In genomic region chr5:173616577-173617118, GRCh38 we compare ENCODE assay signal across 1 cellular context.
TF ChIP-seq lines count a peak whose summit lies in the region.

BOD1 (minus strand) TSS chr5:173616650; CDS start chr5:173616436, 214 bp downstream.

TF ChIP-seq in HepG2, 621 proteins besides CTCF, POLR2A, EP300 and RAD21 (continued from another document and continues in another):
- peak; percentile 95 for TF ChIP-seq SPEN (CRISPR knock-in tag; IDR thresholded peaks at IDR 0.05; ENCODE audit: low read depth)
- TF ChIP-seq ZNF552 (CRISPR knock-in tag; IDR thresholded peaks at IDR 0.05; ENCODE audit: borderline replicate concordance): no peak
- no peak for TF ChIP-seq HNRNPH1 (optimal IDR thresholded peaks at IDR 0.05; ENCODE audit: low read depth, low read length)
- TF ChIP-seq ZNF451 (CRISPR knock-in tag; IDR thresholded peaks at IDR 0.05): no peak
- TF ChIP-seq ZNF567 (CRISPR knock-in tag; IDR thresholded peaks at IDR 0.05; ENCODE audit: borderline replicate concordance): no peak
- TF ChIP-seq ZNF777 (CRISPR knock-in tag; IDR thresholded peaks at IDR 0.05): no peak
- peak; percentile 46; the same call in 1 of the 2 replicates for TF ChIP-seq NFYC (CRISPR knock-in tag; IDR thresholded peaks at IDR 0.05)
- TF ChIP-seq ZNF766 (CRISPR knock-in tag; IDR thresholded peaks at IDR 0.05; ENCODE audit: borderline replicate concordance): no peak
- no peak for TF ChIP-seq ZNF180 (CRISPR knock-in tag; IDR thresholded peaks at IDR 0.05; ENCODE audit: borderline replicate concordance, low read depth)
- TF ChIP-seq BATF2 (CRISPR knock-in tag; IDR thresholded peaks at IDR 0.05): no peak
- TF ChIP-seq ZNF282 (IDR thresholded peaks at IDR 0.05; ENCODE audit: partially characterized antibody): no peak
- TF ChIP-seq DRAP1 (CRISPR knock-in tag; IDR thresholded peaks at IDR 0.05): 0 out of 2 replicates have a peak, but pooled peaks have one; percentile 25
- no peak for TF ChIP-seq ZC3H4 (CRISPR knock-in tag; IDR thresholded peaks at IDR 0.05; ENCODE audit: borderline replicate concordance)
- no peak for TF ChIP-seq DPF2 (CRISPR knock-in tag; IDR thresholded peaks at IDR 0.05; ENCODE audit: borderline replicate concordance, low read depth)
- no peak for TF ChIP-seq GRHL1 (CRISPR knock-in tag; conservative IDR thresholded peaks at IDR 0.05)
- 0 out of 2 replicates have a peak, but pooled peaks have one; percentile 17 for TF ChIP-seq HNF4A (CRISPR knock-in tag; IDR thresholded peaks at IDR 0.05)
- no peak for TF ChIP-seq ATF5 (CRISPR knock-in tag; IDR thresholded peaks at IDR 0.05; ENCODE audit: low read depth)
- TF ChIP-seq HDAC2 (CRISPR knock-in tag; IDR thresholded peaks at IDR 0.05): peak; percentile 22; the same call in 1 of the 2 replicates
- TF ChIP-seq KMT2B (CRISPR knock-in tag; IDR thresholded peaks at IDR 0.05): peak; percentile 75
- no peak for TF ChIP-seq ZNF878 (CRISPR knock-in tag; IDR thresholded peaks at IDR 0.05)
- no peak for TF ChIP-seq MED13 (CRISPR knock-in tag; IDR thresholded peaks at IDR 0.05)
- no peak for TF ChIP-seq AGO1 (IDR thresholded peaks at IDR 0.05; ENCODE audit: low read depth, low read length, poor library complexity, severe bottlenecking)
- TF ChIP-seq ZNF275 (CRISPR knock-in tag; IDR thresholded peaks at IDR 0.05; ENCODE audit: borderline replicate concordance): no peak
- TF ChIP-seq RXRA (CRISPR knock-in tag; IDR thresholded peaks at IDR 0.05): 0 out of 2 replicates have a peak, but pooled peaks have one; percentile 17
- no peak for TF ChIP-seq ZUFSP (CRISPR knock-in tag; IDR thresholded peaks at IDR 0.05; ENCODE audit: borderline replicate concordance)
- no peak for TF ChIP-seq ZNF34 (CRISPR knock-in tag; IDR thresholded peaks at IDR 0.05; ENCODE audit: borderline replicate concordance)
- TF ChIP-seq KLF9 (CRISPR knock-in tag; IDR thresholded peaks at IDR 0.05; ENCODE audit: low read depth): no peak
- TF ChIP-seq HOXA7 (CRISPR knock-in tag; IDR thresholded peaks at IDR 0.05): no peak
- no peak for TF ChIP-seq ZNF33B (CRISPR knock-in tag; IDR thresholded peaks at IDR 0.05)
- no peak for TF ChIP-seq ZNF598 (CRISPR knock-in tag; IDR thresholded peaks at IDR 0.05; ENCODE audit: borderline replicate concordance)
- TF ChIP-seq MIER2 (CRISPR knock-in tag; IDR thresholded peaks at IDR 0.05): 0 out of 2 replicates have a peak, but pooled peaks have one; percentile 34
- no peak for TF ChIP-seq ZNF569 (CRISPR knock-in tag; IDR thresholded peaks at IDR 0.05; ENCODE audit: borderline replicate concordance)
- no peak for TF ChIP-seq ZSCAN9 (CRISPR knock-in tag; IDR thresholded peaks at IDR 0.05; ENCODE audit: borderline replicate concordance)
- TF ChIP-seq ZNF782 (CRISPR knock-in tag; IDR thresholded peaks at IDR 0.05; ENCODE audit: borderline replicate concordance): no peak
- TF ChIP-seq TERF1 (CRISPR knock-in tag; IDR thresholded peaks at IDR 0.05): no peak
- TF ChIP-seq FOXK2 (IDR thresholded peaks at IDR 0.05): 0 out of 2 replicates have a peak, but pooled peaks have one; percentile 26
- no peak for TF ChIP-seq U2AF1 (optimal IDR thresholded peaks at IDR 0.05; ENCODE audit: low read depth, low read length)
- no peak for TF ChIP-seq ZBTB37 (CRISPR knock-in tag; IDR thresholded peaks at IDR 0.05)
- no peak for TF ChIP-seq UBTF (CRISPR knock-in tag; IDR thresholded peaks at IDR 0.05)
- no peak for TF ChIP-seq ZNF850 (CRISPR knock-in tag; conservative IDR thresholded peaks at IDR 0.05)
- no peak for TF ChIP-seq TRAFD1 (CRISPR knock-in tag; IDR thresholded peaks at IDR 0.05; ENCODE audit: borderline replicate concordance)
- TF ChIP-seq SP2 (CRISPR knock-in tag; IDR thresholded peaks at IDR 0.05): no peak
- TF ChIP-seq ZNF431 (CRISPR knock-in tag; IDR thresholded peaks at IDR 0.05; ENCODE audit: borderline replicate concordance, low read depth): no peak
- TF ChIP-seq ZNF792 (CRISPR knock-in tag; IDR thresholded peaks at IDR 0.05): no peak
- no peak for TF ChIP-seq ADNP (CRISPR knock-in tag; IDR thresholded peaks at IDR 0.05)
- no peak for TF ChIP-seq ZKSCAN1 (IDR thresholded peaks at IDR 0.05; ENCODE audit: low read length)
- peak; percentile 57; the same call in 1 of the 2 replicates for TF ChIP-seq GMEB2 (CRISPR knock-in tag; IDR thresholded peaks at IDR 0.05; ENCODE audit: low read depth)
- TF ChIP-seq NFE2L2 (IDR thresholded peaks at IDR 0.05; ENCODE audit: low read length): no peak
- TF ChIP-seq SP140L (CRISPR knock-in tag; IDR thresholded peaks at IDR 0.05; ENCODE audit: borderline replicate concordance): no peak
- TF ChIP-seq ZNF670 (CRISPR knock-in tag; IDR thresholded peaks at IDR 0.05; ENCODE audit: borderline replicate concordance): no peak
- peak; percentile 99 for TF ChIP-seq ZFX (CRISPR knock-in tag; IDR thresholded peaks at IDR 0.05; ENCODE audit: low read depth)
- TF ChIP-seq SSRP1 (CRISPR knock-in tag; IDR thresholded peaks at IDR 0.05): no peak
- peak; percentile 76; the same call in 1 of the 2 replicates for TF ChIP-seq DMAP1 (CRISPR knock-in tag; IDR thresholded peaks at IDR 0.05)
- no peak for TF ChIP-seq EED (CRISPR knock-in tag; IDR thresholded peaks at IDR 0.05)
- TF ChIP-seq SNAPC2 (CRISPR knock-in tag; IDR thresholded peaks at IDR 0.05): no peak
- no peak for TF ChIP-seq FOXA1 (IDR thresholded peaks at IDR 0.05)
- TF ChIP-seq FOXA1 (CRISPR knock-in tag; IDR thresholded peaks at IDR 0.05): no peak
- TF ChIP-seq CEBPG (CRISPR knock-in tag; IDR thresholded peaks at IDR 0.05): peak; percentile 33; the same call in 1 of the 2 replicates
- TF ChIP-seq NFE2L1 (CRISPR knock-in tag; IDR thresholded peaks at IDR 0.05; ENCODE audit: borderline replicate concordance): no peak
